Comparison of ENCODE assay signal across 1 cellular context in the genomic region with DNA sequence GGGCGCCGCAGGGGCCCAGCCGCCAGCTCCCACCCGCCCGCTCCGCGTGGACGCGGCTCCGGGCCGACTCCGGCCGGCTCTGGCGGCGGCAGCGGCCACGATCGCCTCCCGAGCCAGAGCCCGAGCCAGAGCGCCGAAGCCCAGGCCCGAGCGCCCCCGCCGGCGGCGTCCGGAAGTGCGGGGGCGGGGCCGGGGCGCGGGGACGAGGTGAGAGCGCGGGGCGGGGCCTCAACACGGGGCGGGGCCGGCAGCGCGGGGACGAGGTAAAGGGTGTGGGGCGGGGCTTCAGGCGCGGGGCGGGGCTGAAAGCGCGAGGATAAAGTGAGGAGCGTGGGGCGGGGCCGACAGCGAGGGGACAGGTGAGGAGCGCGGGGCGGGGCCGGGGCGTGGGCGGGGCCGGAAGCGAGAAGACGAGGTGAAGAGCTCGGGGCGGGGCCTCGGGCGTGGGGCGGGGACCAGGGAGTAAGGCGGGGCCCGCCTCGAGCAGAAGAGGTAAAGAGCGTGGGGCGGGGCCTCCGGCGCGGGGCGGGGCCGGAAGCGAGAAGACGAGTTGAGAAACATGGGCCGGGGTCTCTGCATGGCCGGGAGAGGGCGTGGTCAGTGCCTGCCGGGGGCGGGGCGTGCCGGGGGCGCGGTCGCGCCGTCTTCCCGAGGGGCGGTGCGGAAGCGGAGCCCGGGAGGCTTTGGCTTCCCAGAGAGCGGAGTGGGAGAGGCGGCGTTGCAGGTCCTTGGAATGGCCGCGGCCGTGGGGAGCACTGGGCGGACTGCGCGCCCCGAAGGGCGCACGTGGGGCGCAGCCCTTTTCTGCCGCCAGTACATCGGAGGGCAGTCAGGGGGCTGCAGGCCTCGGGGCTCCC.
TF ChIP-seq lines count a peak whose summit lies in the region.

A gene with protein sequence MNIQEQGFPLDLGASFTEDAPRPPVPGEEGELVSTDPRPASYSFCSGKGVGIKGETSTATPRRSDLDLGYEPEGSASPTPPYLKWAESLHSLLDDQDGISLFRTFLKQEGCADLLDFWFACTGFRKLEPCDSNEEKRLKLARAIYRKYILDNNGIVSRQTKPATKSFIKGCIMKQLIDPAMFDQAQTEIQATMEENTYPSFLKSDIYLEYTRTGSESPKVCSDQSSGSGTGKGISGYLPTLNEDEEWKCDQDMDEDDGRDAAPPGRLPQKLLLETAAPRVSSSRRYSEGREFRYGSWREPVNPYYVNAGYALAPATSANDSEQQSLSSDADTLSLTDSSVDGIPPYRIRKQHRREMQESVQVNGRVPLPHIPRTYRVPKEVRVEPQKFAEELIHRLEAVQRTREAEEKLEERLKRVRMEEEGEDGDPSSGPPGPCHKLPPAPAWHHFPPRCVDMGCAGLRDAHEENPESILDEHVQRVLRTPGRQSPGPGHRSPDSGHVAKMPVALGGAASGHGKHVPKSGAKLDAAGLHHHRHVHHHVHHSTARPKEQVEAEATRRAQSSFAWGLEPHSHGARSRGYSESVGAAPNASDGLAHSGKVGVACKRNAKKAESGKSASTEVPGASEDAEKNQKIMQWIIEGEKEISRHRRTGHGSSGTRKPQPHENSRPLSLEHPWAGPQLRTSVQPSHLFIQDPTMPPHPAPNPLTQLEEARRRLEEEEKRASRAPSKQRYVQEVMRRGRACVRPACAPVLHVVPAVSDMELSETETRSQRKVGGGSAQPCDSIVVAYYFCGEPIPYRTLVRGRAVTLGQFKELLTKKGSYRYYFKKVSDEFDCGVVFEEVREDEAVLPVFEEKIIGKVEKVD (minus strand): TSS at position 177 of the 857 bp plus-strand sequence. CDS start 5,698 bp downstream, outside the sequence.

TF ChIP-seq in K562, 482 proteins besides CTCF, POLR2A, EP300 and RAD21 (continued from another document and continues in another):
- TF ChIP-seq, protein P1, sequence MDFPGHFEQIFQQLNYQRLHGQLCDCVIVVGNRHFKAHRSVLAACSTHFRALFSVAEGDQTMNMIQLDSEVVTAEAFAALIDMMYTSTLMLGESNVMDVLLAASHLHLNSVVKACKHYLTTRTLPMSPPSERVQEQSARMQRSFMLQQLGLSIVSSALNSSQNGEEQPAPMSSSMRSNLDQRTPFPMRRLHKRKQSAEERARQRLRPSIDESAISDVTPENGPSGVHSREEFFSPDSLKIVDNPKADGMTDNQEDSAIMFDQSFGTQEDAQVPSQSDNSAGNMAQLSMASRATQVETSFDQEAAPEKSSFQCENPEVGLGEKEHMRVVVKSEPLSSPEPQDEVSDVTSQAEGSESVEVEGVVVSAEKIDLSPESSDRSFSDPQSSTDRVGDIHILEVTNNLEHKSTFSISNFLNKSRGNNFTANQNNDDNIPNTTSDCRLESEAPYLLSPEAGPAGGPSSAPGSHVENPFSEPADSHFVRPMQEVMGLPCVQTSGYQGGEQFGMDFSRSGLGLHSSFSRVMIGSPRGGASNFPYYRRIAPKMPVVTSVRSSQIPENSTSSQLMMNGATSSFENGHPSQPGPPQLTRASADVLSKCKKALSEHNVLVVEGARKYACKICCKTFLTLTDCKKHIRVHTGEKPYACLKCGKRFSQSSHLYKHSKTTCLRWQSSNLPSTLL (IDR thresholded peaks at IDR 0.05) = no peak
- TF ChIP-seq POLR2B (IDR thresholded peaks at IDR 0.05; ENCODE audit: low read depth, partially characterized antibody) (peak; percentile 43), L3MBTL2 (IDR thresholded peaks at IDR 0.05) (peak; percentile 65), CEBPZ (IDR thresholded peaks at IDR 0.05; ENCODE audit: borderline replicate concordance, low read depth, low read length) (no peak), RB1 (IDR thresholded peaks at IDR 0.05; ENCODE audit: low read depth) (peak; percentile 63; the same call in 1 of the 2 replicates), FOXO4 (CRISPR knock-in tag; IDR thresholded peaks at IDR 0.05) (no peak), MAX (CRISPR knock-in tag; IDR thresholded peaks at IDR 0.05) (peak; percentile 83), REST (CRISPR knock-in tag; IDR thresholded peaks at IDR 0.05; ENCODE audit: low read depth) (0 out of 2 replicates have a peak, but pooled peaks have one; percentile 59), RBM22 (IDR thresholded peaks at IDR 0.05; ENCODE audit: low read depth, low read length, poor library complexity, severe bottlenecking) (no peak), THAP7 (CRISPR knock-in tag; IDR thresholded peaks at IDR 0.05) (no peak), NR4A1 (CRISPR knock-in tag; IDR thresholded peaks at IDR 0.05) (no peak), NR4A1 (tag; IDR thresholded peaks at IDR 0.05) (no peak), ZNF696 (CRISPR knock-in tag; conservative IDR thresholded peaks at IDR 0.05) (no peak), ERF (CRISPR knock-in tag; IDR thresholded peaks at IDR 0.05) (0 out of 2 replicates have a peak, but pooled peaks have one; percentile 46), POLR2AphosphoS5 (IDR thresholded peaks at IDR 0.05; ENCODE audit: control insufficient read depth, insufficient read depth, low read depth, low read length) (peak; percentile 62; the same call in 1 of the 2 replicates), RBFOX2 (IDR thresholded peaks at IDR 0.05; ENCODE audit: low read depth, low read length) (peak; percentile 78), CCNT2 (IDR thresholded peaks at IDR 0.05; ENCODE audit: borderline replicate concordance, extremely low read depth, insufficient read length, low read depth, low read length) (peak; percentile 69), HMGN3 (IDR thresholded peaks at IDR 0.05; ENCODE audit: borderline replicate concordance, extremely low read depth, insufficient read length, low read depth, low read length) (peak; percentile 72), GABPA (tag; conservative IDR thresholded peaks at IDR 0.05; ENCODE audit: low read depth) (peak; percentile 76), RBM25 (IDR thresholded peaks at IDR 0.05; ENCODE audit: low read depth, low read length, severe bottlenecking) (no peak), SIN3A (IDR thresholded peaks at IDR 0.05; ENCODE audit: borderline replicate concordance in 2 of 2, control insufficient read depth in 1 of 2, low read depth in 2 of 2, low read length in 2 of 2) (0 out of 4 replicates have a peak, but pooled peaks of 1 of the 2 experiments have one; percentile 25), ELF1 (tag; IDR thresholded peaks at IDR 0.05) (peak; percentile 74), DNMT1 (IDR thresholded peaks at IDR 0.05) (no peak), FOXA3 (CRISPR knock-in tag; conservative IDR thresholded peaks at IDR 0.05 in 1 of 2, IDR thresholded peaks at IDR 0.05 in 1 of 2) (peak in 1 of 2 experiments; percentile 13; a peak in 1 of 4 replicates), TBP (optimal IDR thresholded peaks at IDR 0.05; ENCODE audit: low read depth, low read length) (peak; percentile 55), PHF8 (IDR thresholded peaks at IDR 0.05; ENCODE audit: borderline replicate concordance, low read length) (peak; percentile 75; the same call in 1 of the 2 replicates), POLR2G (IDR thresholded peaks at IDR 0.05; ENCODE audit: low read depth, low read length) (peak; percentile 75), MAZ (CRISPR knock-in tag; conservative IDR thresholded peaks at IDR 0.05 in 1 of 2, IDR thresholded peaks at IDR 0.05 in 1 of 2) (peak; percentile 27 to 92; a peak in 2 of 4 replicates), SUPT5H (IDR thresholded peaks at IDR 0.05) (peak; percentile 63), PTRF (tag; IDR thresholded peaks at IDR 0.05) (no peak), YY1 (IDR thresholded peaks at IDR 0.05; ENCODE audit: borderline replicate concordance in 1 of 3, control insufficient read depth in 1 of 3, extremely low read depth in 1 of 3, insufficient read depth in 3 of 3, insufficient read length in 1 of 3, insufficient replicate concordance in 2 of 3, low read depth in 1 of 3, low read length in 2 of 3) (peak in 2 of 3 experiments; percentile 81 to 85), MNT (conservative IDR thresholded peaks at IDR 0.05) (peak in 1 of 2 experiments; percentile 85; a peak in 2 of 4 replicates), MXI1 (IDR thresholded peaks at IDR 0.05; ENCODE audit: low read depth, low read length) (0 out of 2 replicates have a peak, but pooled peaks have one; percentile 48)
- TF ChIP-seq, protein P2, sequence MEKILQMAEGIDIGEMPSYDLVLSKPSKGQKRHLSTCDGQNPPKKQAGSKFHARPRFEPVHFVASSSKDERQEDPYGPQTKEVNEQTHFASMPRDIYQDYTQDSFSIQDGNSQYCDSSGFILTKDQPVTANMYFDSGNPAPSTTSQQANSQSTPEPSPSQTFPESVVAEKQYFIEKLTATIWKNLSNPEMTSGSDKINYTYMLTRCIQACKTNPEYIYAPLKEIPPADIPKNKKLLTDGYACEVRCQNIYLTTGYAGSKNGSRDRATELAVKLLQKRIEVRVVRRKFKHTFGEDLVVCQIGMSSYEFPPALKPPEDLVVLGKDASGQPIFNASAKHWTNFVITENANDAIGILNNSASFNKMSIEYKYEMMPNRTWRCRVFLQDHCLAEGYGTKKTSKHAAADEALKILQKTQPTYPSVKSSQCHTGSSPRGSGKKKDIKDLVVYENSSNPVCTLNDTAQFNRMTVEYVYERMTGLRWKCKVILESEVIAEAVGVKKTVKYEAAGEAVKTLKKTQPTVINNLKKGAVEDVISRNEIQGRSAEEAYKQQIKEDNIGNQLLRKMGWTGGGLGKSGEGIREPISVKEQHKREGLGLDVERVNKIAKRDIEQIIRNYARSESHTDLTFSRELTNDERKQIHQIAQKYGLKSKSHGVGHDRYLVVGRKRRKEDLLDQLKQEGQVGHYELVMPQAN (IDR thresholded peaks at IDR 0.05; ENCODE audit: borderline replicate concordance) = 0 out of 2 replicates have a peak, but pooled peaks have one; percentile 53
